In genomic region chr10:29658984-29659769, GRCh38 we compare ENCODE assay signal across 8 cellular contexts. TPM values are rescaled to one million over a fixed set of nuclear protein-coding genes. Genes with fewer than 3 reads are reported as not detected.
DNase-seq lines count a peak whose midpoint lies in the region; ATAC-seq and TF ChIP-seq lines count a peak whose summit lies in the region.

No MANE protein-coding gene starts in this region.

- TF ChIP-seq EP300 in esophagus muscularis mucosa (IDR thresholded peaks at IDR 0.05) = no peak

- intact Hi-C loops in esophagus muscularis mucosa (cut with DNase I) (no loop called here), thyroid gland (cut with DNase I) (no loop called here)

- H3K9me3 ChIP-seq in MG63 = peaks cover 25% of the 10 kb centered on the region
- H3K9me3 ChIP-seq in esophagus muscularis mucosa = no peaks in the 10 kb centered on the region
- no peaks in the 10 kb centered on the region for H3K9me3 ChIP-seq in thyroid gland

- TF ChIP-seq POLR2A in esophagus muscularis mucosa (IDR thresholded peaks at IDR 0.05; ENCODE audit: low read depth) (no peak), thyroid gland (IDR thresholded peaks at IDR 0.05) (no peak)

- DNase-seq in GM12864 (ENCODE audit: low read depth) = peak; percentile 63
- DNase-seq in HCEC 1CT = peak; percentile 98
- peak; percentile 88 for DNase-seq in MG63
- DNase-seq in activated CD8-positive, alpha-beta memory T cell treated with anti-CD3 and anti-CD28 coated beads for 24 hours = peak; percentile 79
- no peak for DNase-seq in esophagus muscularis mucosa (ENCODE audit: extremely low spot score)
- DNase-seq in omental fat pad (ENCODE audit: low spot score) = no peak
- DNase-seq in thyroid gland = peak; percentile 87 to 93
- no peak for DNase-seq in NAMALWA (ENCODE audit: low spot score)

- WGBS in esophagus muscularis mucosa = 21% methylated on average over 9 of the region's 9 CpGs
- WGBS in thyroid gland, 2 donors = 27 to 29% methylated on average over 9 of the region's 9 CpGs

- H3K36me3 ChIP-seq in MG63 (peaks cover 17% of the 10 kb centered on the region), esophagus muscularis mucosa (peaks cover 9 to 37% (median 20%) of the 10 kb centered on the region in 4 donors), thyroid gland (peaks cover 0 to 6% of the 10 kb centered on the region in 2 donors)

- no peak overlapping the region for H3K4me3 ChIP-seq in GM12864 (ENCODE audit: low read depth, low read length)
- peak overlapping the region; percentile 2 for H3K4me3 ChIP-seq in MG63
- no peak overlapping the region for H3K4me3 ChIP-seq in esophagus muscularis mucosa
- no peak overlapping the region for H3K4me3 ChIP-seq in thyroid gland (replicated peaks in 1 of 3)

- no peaks in the 10 kb centered on the region for H3K27me3 ChIP-seq in MG63
- no peaks in the 10 kb centered on the region for H3K27me3 ChIP-seq in esophagus muscularis mucosa
- H3K27me3 ChIP-seq in thyroid gland = no peaks in the 10 kb centered on the region

- H3K4me1 ChIP-seq in esophagus muscularis mucosa (peaks cover 22 to 89% (median 76%) of the 10 kb centered on the region in 4 donors), thyroid gland (peaks cover 38 to 41% of the 10 kb centered on the region in 2 donors)

- H3K27ac ChIP-seq in esophagus muscularis mucosa (replicated peaks in 1 of 4) (peak overlapping the region; percentile 70 to 80 (median 76)), thyroid gland (peak overlapping the region; percentile 79)

- peak; percentile 87 for ATAC-seq in omental fat pad (ENCODE audit: low FRiP score)

- TF ChIP-seq CTCF in GM12864 (IDR thresholded peaks at IDR 0.05; ENCODE audit: low read depth, low read length, missing control alignments) = peak; percentile 26
- peak in 2 of 3 experiments; percentile 38 to 47 for TF ChIP-seq CTCF in esophagus muscularis mucosa (IDR thresholded peaks at IDR 0.05)
- TF ChIP-seq CTCF in omental fat pad (IDR thresholded peaks at IDR 0.05) = no peak
- peak in 4 of 6 experiments; percentile 15 to 53 (median 29) for TF ChIP-seq CTCF in thyroid gland (IDR thresholded peaks at IDR 0.05)

RNA-seq across cellular contexts. Expression of gene SVIL, which starts 24.4 kb away (rescaled TPM):
- 2.3 and 5.6 TPM in 2 replicates for total RNA-seq in MG63 (2014; rRNA removed; shearing (Covaris generic); ENCODE audit: low replicate concordance)
- total RNA-seq in esophagus muscularis mucosa = 1,000 to 10,000 TPM in 1 of 4 donors, 100 to 1,000 TPM in 3; 785 to 1,099 (median 921) TPM
- 10 to 100 TPM; 22.8 to 44.4 (median 30.5) TPM for total RNA-seq in omental fat pad
- total RNA-seq in thyroid gland = 100 to 1,000 TPM in 2 of 4 donors, 10 to 100 TPM in 2; 59.9 to 211 (median 134) TPM

Comparison
In these comparisons a context has a peak if more than half of its experiments do, and no peak if none do; other contexts are left out.
1. DNase-seq: peak in GM12864 (single experiment), HCEC 1CT (single experiment), MG63 (single experiment), activated CD8-positive, alpha-beta memory T cell treated with anti-CD3 and anti-CD28 coated beads for 24 hours (single experiment) and thyroid gland (2 of 2); none in esophagus muscularis mucosa (single experiment), omental fat pad (single experiment) and NAMALWA (single experiment).
2. CTCF ChIP-seq: peak in GM12864 (single experiment), esophagus muscularis mucosa (2 of 3) and thyroid gland (4 of 6); none in omental fat pad (0 of 3).